In genomic region chr15:74782596-74783071, GRCh38 we compare ENCODE assay signal across 1 cellular context.
TF ChIP-seq lines count a peak whose summit lies in the region.

No MANE protein-coding gene starts in this region.

TF ChIP-seq in HEK293, 187 proteins besides CTCF, POLR2A, EP300 and RAD21 (continued from another document):
- 0 out of 2 replicates have a peak, but pooled peaks have one; percentile 4 for TF ChIP-seq PRDM10 (tag by site-specific recombination; IDR thresholded peaks at IDR 0.05)
- TF ChIP-seq ZXDB (tag by site-specific recombination; IDR thresholded peaks at IDR 0.05): 0 out of 2 replicates have a peak, but pooled peaks have one; percentile 17
- peak; percentile 68; the same call in 1 of the 2 replicates for TF ChIP-seq ZNF76 (tag by site-specific recombination; IDR thresholded peaks at IDR 0.05; ENCODE audit: borderline replicate concordance, low read depth)
- 0 out of 2 replicates have a peak, but pooled peaks have one; percentile 33 for TF ChIP-seq GLI4 (tag by site-specific recombination; IDR thresholded peaks at IDR 0.05)
- TF ChIP-seq HIC1 (tag by site-specific recombination; IDR thresholded peaks at IDR 0.05): no peak
- peak; percentile 58 for TF ChIP-seq ZNF423 (tag by site-specific recombination; IDR thresholded peaks at IDR 0.05)
- TF ChIP-seq ZBTB17 (tag by site-specific recombination; IDR thresholded peaks at IDR 0.05): 0 out of 2 replicates have a peak, but pooled peaks have one; percentile 26
- TF ChIP-seq ZNF114 (tag by site-specific recombination; IDR thresholded peaks at IDR 0.05): no peak
- TF ChIP-seq ZIC2 (tag by site-specific recombination; IDR thresholded peaks at IDR 0.05): peak; percentile 69
- TF ChIP-seq ZBTB20 (tag by site-specific recombination; IDR thresholded peaks at IDR 0.05): peak; percentile 26; the same call in 1 of the 2 replicates
- no peak for TF ChIP-seq SCRT2 (tag by site-specific recombination; IDR thresholded peaks at IDR 0.05)
- no peak for TF ChIP-seq ZNF404 (tag by site-specific recombination; IDR thresholded peaks at IDR 0.05)
- TF ChIP-seq ZNF777 (tag by site-specific recombination; IDR thresholded peaks at IDR 0.05; ENCODE audit: borderline replicate concordance): no peak
- TF ChIP-seq ZNF398 (tag by site-specific recombination; IDR thresholded peaks at IDR 0.05): peak; percentile 69; the same call in 1 of the 2 replicates
- TF ChIP-seq ZSCAN5A (tag by site-specific recombination; IDR thresholded peaks at IDR 0.05): peak; percentile 11; the same call in 1 of the 2 replicates
- peak; percentile 19; the same call in 1 of the 2 replicates for TF ChIP-seq WT1 (tag by site-specific recombination; IDR thresholded peaks at IDR 0.05)
